1 cellular context compared by ENCODE assay signal in genomic region chr15:39468341-39468740, GRCh38.
TF ChIP-seq lines count a peak whose summit lies in the region.

No MANE protein-coding gene starts in this region.

TF ChIP-seq in GM12878, 131 proteins besides CTCF, POLR2A, EP300 and RAD21 (continued from another document):
- no peak for TF ChIP-seq ZBTB33 (IDR thresholded peaks at IDR 0.05)
TF ChIP-seq in GM12878: peak in this region for 0.
